ENCODE assay signal across 8 cellular contexts in genomic region chr3:195909645-195910498, GRCh38. TPM values are rescaled to one million over a fixed set of nuclear protein-coding genes. Genes with fewer than 3 reads are reported as not detected.
A peak's percentile ranks its signal among the peaks of the same experiment; 100 is the strongest.
DNase-seq lines count a peak whose midpoint lies in the region; ATAC-seq and TF ChIP-seq lines count a peak whose summit lies in the region.

No MANE protein-coding gene starts in this region.

- H3K36me3 ChIP-seq in cardiac muscle cell (no peaks in the 10 kb centered on the region), parathyroid adenoma (ENCODE audit: control insufficient read depth, insufficient read depth, low read length) (no peaks in the 10 kb centered on the region), tibial nerve (no peaks in the 10 kb centered on the region)

- H3K27ac Mint-ChIP-seq in activated naive CD8-positive, alpha-beta T cell treated with anti-CD3 and anti-CD28 coated beads, Interleukin-2, amount 10 ng/mL, durations not matched to agents 7 days and 5 days, result peak overlapping the region; percentile 85

- peak overlapping the region; percentile 89 for H3K4me2 ChIP-seq in parathyroid adenoma (ENCODE audit: low read length)

- H3K9me3 ChIP-seq in cardiac muscle cell (ENCODE audit: low read depth) (no peaks in the 10 kb centered on the region), parathyroid adenoma (ENCODE audit: control insufficient read depth, low read length) (no peaks in the 10 kb centered on the region), tibial nerve (no peaks in the 10 kb centered on the region)

- POLR2A ChIA-PET in activated naive CD8-positive, alpha-beta T cell treated with anti-CD3 and anti-CD28 coated beads, Interleukin-2, amount 10 ng/mL, durations not matched to agents 7 days and 5 days (lab: Charles Lee), result interaction anchor here (0.6 to 6.0 kb wide), 3 partner anchors 14 to 367 kb away, joined by 3 to 172 read pairs (median 5); partner anchors contain the start of gene PPP1R2

- H2AFZ ChIP-seq in parathyroid adenoma, result peak overlapping the region; percentile 76

- H3K4me3 ChIP-seq in cardiac muscle cell (peak overlapping the region; percentile 67), parathyroid adenoma (ENCODE audit: low read depth, low read length) (peak overlapping the region; percentile 49), tibial nerve (peak overlapping the region; percentile 33 to 97 (median 56))

- H3K27ac ChIP-seq in cardiac muscle cell (peak overlapping the region; percentile 84), parathyroid adenoma (no peak overlapping the region), tibial nerve (peak overlapping the region; percentile 17 to 87 (median 76))

- peaks cover 23% of the 10 kb centered on the region for H3K4me1 Mint-ChIP-seq in activated naive CD8-positive, alpha-beta T cell treated with anti-CD3 and anti-CD28 coated beads, Interleukin-2, amount 10 ng/mL, durations not matched to agents 7 days and 5 days

- TF ChIP-seq EP300 in tibial nerve (IDR thresholded peaks at IDR 0.05), result peak in 1 of 2 donors; percentile 54

- peak; percentile 83 for DNase-seq in EL
- peak; percentile 73 for DNase-seq in HCEC 1CT
- DNase-seq in NAMALWA (ENCODE audit: low spot score), result peak; percentile 85
- DNase-seq in SKM-1 (lab: John Stamatoyannopoulos, UW; ENCODE audit: unreplicated experiment), result peak; percentile 66
- peak; percentile 91 for DNase-seq in activated naive CD8-positive, alpha-beta T cell treated with anti-CD3 and anti-CD28 coated beads, Interleukin-2, amount 10 ng/mL, durations not matched to agents 7 days and 5 days
- DNase-seq in cardiac muscle cell (ENCODE audit: low read depth in 1 of 2, low spot score in 1 of 2), result peak; percentile 86 to 92
- peak; percentile 69 to 74 for DNase-seq in tibial nerve (ENCODE audit: low spot score in 2 of 2)

- peak overlapping the region; percentile 68 for H3K4me3 Mint-ChIP-seq in activated naive CD8-positive, alpha-beta T cell treated with anti-CD3 and anti-CD28 coated beads, Interleukin-2, amount 10 ng/mL, durations not matched to agents 7 days and 5 days

- peak in 1 of 2 donors; percentile 53 for TF ChIP-seq POLR2A in tibial nerve (IDR thresholded peaks at IDR 0.05)

- no peaks in the 10 kb centered on the region for H3K79me2 ChIP-seq in parathyroid adenoma

- H3K4me1 ChIP-seq in cardiac muscle cell (ENCODE audit: low read depth) (peaks cover 28% of the 10 kb centered on the region), parathyroid adenoma (peaks cover 3% of the 10 kb centered on the region), tibial nerve (peaks cover 0 to 51% (median 22%) of the 10 kb centered on the region in 4 donors)

- WGBS in tibial nerve, 2 donors, result 22 to 25% methylated on average over 25 to 36 of the region's 68 CpGs

- H3K9me3 Mint-ChIP-seq in activated naive CD8-positive, alpha-beta T cell treated with anti-CD3 and anti-CD28 coated beads, Interleukin-2, amount 10 ng/mL, durations not matched to agents 7 days and 5 days, result no peaks in the 10 kb centered on the region

- ATAC-seq in activated naive CD8-positive, alpha-beta T cell treated with anti-CD3 and anti-CD28 coated beads, Interleukin-2, amount 10 ng/mL, durations not matched to agents 7 days and 5 days (ENCODE audit: low read depth), result peak; percentile 60

- no peaks in the 10 kb centered on the region for H3K27me3 Mint-ChIP-seq in activated naive CD8-positive, alpha-beta T cell treated with anti-CD3 and anti-CD28 coated beads, Interleukin-2, amount 10 ng/mL, durations not matched to agents 7 days and 5 days

- peaks cover 8% of the 10 kb centered on the region for H3K36me3 Mint-ChIP-seq in activated naive CD8-positive, alpha-beta T cell treated with anti-CD3 and anti-CD28 coated beads, Interleukin-2, amount 10 ng/mL, durations not matched to agents 7 days and 5 days

- H3K9ac ChIP-seq in parathyroid adenoma, result no peak overlapping the region

- no peaks in the 10 kb centered on the region for H3K27me3 ChIP-seq in cardiac muscle cell
- H3K27me3 ChIP-seq in parathyroid adenoma (ENCODE audit: control insufficient read depth, insufficient read depth, low read length), result no peaks in the 10 kb centered on the region
- no peaks in the 10 kb centered on the region for H3K27me3 ChIP-seq in tibial nerve

- TF ChIP-seq CTCF in cardiac muscle cell (IDR thresholded peaks at IDR 0.05; ENCODE audit: low read depth, low read length), result no peak
- TF ChIP-seq CTCF in parathyroid adenoma (IDR thresholded peaks at IDR 0.05), result no peak
- no peak for TF ChIP-seq CTCF in tibial nerve (IDR thresholded peaks at IDR 0.05)

RNA-seq across cellular contexts. Expression of gene TNK2, which starts 1.5 kb away (rescaled TPM):
- 100 to 1,000 TPM; 136 to 166 TPM for total RNA-seq in activated naive CD8-positive, alpha-beta T cell treated with anti-CD3 and anti-CD28 coated beads, Interleukin-2, amount 10 ng/mL, durations not matched to agents 7 days and 5 days
- total RNA-seq in cardiac muscle cell (61.5 and 95.3 TPM in 2 replicates), tibial nerve (10 to 100 TPM; 22.2 to 81.9 (median 34.0) TPM)
- 26.1 and 29.8 TPM in 2 replicates for polyA plus RNA-seq in cardiac muscle cell
